Comparison of ENCODE assay signal across 1 cellular context in the genomic region with DNA sequence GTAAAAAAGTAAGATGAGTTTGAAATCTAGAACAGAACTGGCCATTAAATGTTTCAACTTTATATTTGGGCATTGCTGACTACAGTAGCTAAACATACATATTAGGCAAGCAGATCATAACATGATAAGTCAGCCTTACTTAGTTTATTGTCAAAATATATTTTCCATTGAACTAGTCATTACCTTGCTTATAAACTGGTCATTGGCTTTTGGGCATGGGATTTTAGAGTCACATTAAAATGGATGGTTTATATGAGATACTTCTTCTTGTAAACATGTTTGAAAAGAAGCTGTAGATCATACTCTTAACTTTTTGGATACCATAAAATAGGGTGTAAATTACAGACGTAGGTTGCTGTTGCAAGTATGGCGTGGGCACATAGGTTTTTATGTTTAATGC.
TF ChIP-seq lines count a peak whose summit lies in the region.

No MANE protein-coding gene starts in this region.

TF ChIP-seq in IMR-90, 13 proteins besides CTCF, POLR2A, EP300 and RAD21 (continued from another document):
- TF ChIP-seq, protein P1, sequence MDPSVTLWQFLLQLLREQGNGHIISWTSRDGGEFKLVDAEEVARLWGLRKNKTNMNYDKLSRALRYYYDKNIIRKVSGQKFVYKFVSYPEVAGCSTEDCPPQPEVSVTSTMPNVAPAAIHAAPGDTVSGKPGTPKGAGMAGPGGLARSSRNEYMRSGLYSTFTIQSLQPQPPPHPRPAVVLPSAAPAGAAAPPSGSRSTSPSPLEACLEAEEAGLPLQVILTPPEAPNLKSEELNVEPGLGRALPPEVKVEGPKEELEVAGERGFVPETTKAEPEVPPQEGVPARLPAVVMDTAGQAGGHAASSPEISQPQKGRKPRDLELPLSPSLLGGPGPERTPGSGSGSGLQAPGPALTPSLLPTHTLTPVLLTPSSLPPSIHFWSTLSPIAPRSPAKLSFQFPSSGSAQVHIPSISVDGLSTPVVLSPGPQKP (IDR thresholded peaks at IDR 0.05; ENCODE audit: borderline replicate concordance, low read depth, low read length): no peak
- TF ChIP-seq MXI1 (IDR thresholded peaks at IDR 0.05; ENCODE audit: borderline replicate concordance, low read depth, low read length): no peak
